In the genomic region with DNA sequence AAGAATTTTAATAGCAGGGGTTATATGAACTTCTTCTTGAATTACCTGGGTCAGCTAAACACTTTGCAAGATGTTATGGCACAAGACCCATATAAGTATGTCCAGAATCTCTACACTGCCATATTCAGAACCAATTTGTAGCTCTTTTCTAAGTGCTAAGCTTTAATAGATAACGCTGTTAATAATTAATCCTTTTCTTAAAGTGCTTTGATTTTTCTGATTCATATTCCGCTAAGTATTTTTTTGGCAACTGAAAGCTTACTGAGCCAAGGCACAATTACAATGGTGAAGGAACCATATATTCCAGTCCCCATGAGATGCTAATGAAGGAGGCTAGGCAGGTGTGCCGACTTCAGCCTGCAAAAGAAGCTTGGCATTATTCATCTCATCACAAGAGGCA, we compare ENCODE assay signal across 24 cellular contexts. TPM values are rescaled to one million over a fixed set of nuclear protein-coding genes. Genes with fewer than 3 reads are reported as not detected.
DNase-seq lines count a peak whose midpoint lies in the region; ATAC-seq and TF ChIP-seq lines count a peak whose summit lies in the region.
"Had no signal": no experiment of that assay in that cellular context is flagged by ENCODE, and none has a peak within 500 bp of the region (broad histone marks: within the 10 kb centered on the region; RNA-seq: fewer than 3 reads in every experiment).

No MANE protein-coding gene starts in this region.

- H3K4me3 ChIP-seq in mammary epithelial cell (replicated peaks in 1 of 3; ENCODE audit: insufficient read depth in 1 of 3, low read depth in 2 of 3, low read length in 3 of 3), result no peak overlapping the region
- no peak overlapping the region for H3K4me3 ChIP-seq in breast epithelium
- H3K4me3 ChIP-seq in left lung, result no peak overlapping the region
- H3K4me3 ChIP-seq in stomach, result no peak overlapping the region
- H3K4me3 ChIP-seq in vagina, result no peak overlapping the region
- H3K4me3 ChIP-seq: GM12878, MG63 had no signal

- dilution Hi-C loops in mammary epithelial cell (cut with HindIII; ENCODE audit: low sequenced_read_pairs), result no loop called here

- no peaks in the 10 kb centered on the region for H3K27me3 ChIP-seq in mammary epithelial cell (ENCODE audit: insufficient read depth, low read length)
- no peaks in the 10 kb centered on the region for H3K27me3 ChIP-seq in breast epithelium
- no peaks in the 10 kb centered on the region for H3K27me3 ChIP-seq in left lung
- no peaks in the 10 kb centered on the region for H3K27me3 ChIP-seq in stomach
- no peaks in the 10 kb centered on the region for H3K27me3 ChIP-seq in vagina

- peak; percentile 24 for ATAC-seq in left lung
- ATAC-seq: GM12878 had no signal

- BruUV-seq in mammary epithelial cell (replicated peaks; lab: Mats Ljungman, UMichigan), result no TSS peak

- H3K36me3 ChIP-seq in mammary epithelial cell (ENCODE audit: insufficient read depth, low read length), result no peaks in the 10 kb centered on the region
- H3K36me3 ChIP-seq in breast epithelium, result no peaks in the 10 kb centered on the region
- H3K36me3 ChIP-seq in left lung, result no peaks in the 10 kb centered on the region
- H3K36me3 ChIP-seq in stomach, result no peaks in the 10 kb centered on the region
- H3K36me3 ChIP-seq in vagina, result no peaks in the 10 kb centered on the region
- H3K36me3 ChIP-seq: MG63 had no signal

- H3K4me2 ChIP-seq in mammary epithelial cell (ENCODE audit: insufficient read depth, low read depth, low read length), result peak overlapping the region; percentile 66

- TF ChIP-seq EP300 in stomach (IDR thresholded peaks at IDR 0.05), result no peak

- no peak overlapping the region for H2AFZ ChIP-seq in mammary epithelial cell (ENCODE audit: low read depth, low read length)
- H2AFZ ChIP-seq: PC-9 had no signal

- H3K4me1 ChIP-seq in mammary epithelial cell (ENCODE audit: insufficient read depth, low read length) (peaks cover 9% of the 10 kb centered on the region), breast epithelium (peaks cover 0 to 6% of the 10 kb centered on the region in 2 donors), left lung (peaks cover 0 to 5% of the 10 kb centered on the region in 2 donors), stomach (peaks cover 17 to 33% (median 23%) of the 10 kb centered on the region in 4 donors), vagina (peaks cover 15% of the 10 kb centered on the region)

- no peaks in the 10 kb centered on the region for H3K79me2 ChIP-seq in mammary epithelial cell (ENCODE audit: insufficient read depth, low read length)

- H3K27ac ChIP-seq in mammary epithelial cell (ENCODE audit: insufficient read depth, low read depth, low read length), result no peak overlapping the region
- H3K27ac ChIP-seq in breast epithelium, result no peak overlapping the region
- no peak overlapping the region for H3K27ac ChIP-seq in left lung
- peak overlapping the region in 4 of 5 donors; percentile 1 to 77 (median 68) for H3K27ac ChIP-seq in stomach
- H3K27ac ChIP-seq in vagina, result no peak overlapping the region
- H3K27ac ChIP-seq: 22Rv1, PC-9 had no signal

- in situ Hi-C loops in mammary epithelial cell (cut with MboI; ENCODE audit: low sequenced_read_pairs in 2 of 2), result no loop called here

- DNase-seq in mammary epithelial cell (no peak), breast epithelium (ENCODE audit: low spot score in 2 of 2) (no peak), left lung (no peak), stomach (no peak), HK-2 (ENCODE audit: unreplicated experiment) (no peak), vagina (ENCODE audit: extremely low spot score in 2 of 2) (no peak), Kasumi-1 (lab: John Stamatoyannopoulos, UW) (no peak)
- DNase-seq: CD8-positive, alpha-beta memory T cell; DMS 273 treated with DMSO at 0.1 percent for 48 hours; DMS79; GDM1; KBM-7; MG63; NCI-H1105 treated with DMSO at 0.1 percent for 48 hours; NCI-H146; NCI-H1930; NCI-H2107; NCI-H446; NCI-H524 treated with DMSO at 0.1 percent for 48 hours; NCI-H774; SHP77 had no signal

- H4K20me1 ChIP-seq in mammary epithelial cell (ENCODE audit: insufficient read depth, low read length), result no peaks in the 10 kb centered on the region

- no peak overlapping the region for H3K9ac ChIP-seq in mammary epithelial cell (ENCODE audit: insufficient read depth, low read length)

- H3K9me3 ChIP-seq in mammary epithelial cell (replicated peaks; ENCODE audit: insufficient read depth, low read length) (no peaks in the 10 kb centered on the region), breast epithelium (no peaks in the 10 kb centered on the region), left lung (no peaks in the 10 kb centered on the region), stomach (no peaks in the 10 kb centered on the region), vagina (no peaks in the 10 kb centered on the region)

- TF ChIP-seq CTCF in mammary epithelial cell (conservative IDR thresholded peaks at IDR 0.05 in 1 of 2, IDR thresholded peaks at IDR 0.05 in 1 of 2; ENCODE audit: extremely low read depth in 1 of 2, insufficient read depth in 1 of 2, low read depth in 1 of 2, low read length in 2 of 2) (no peak), breast epithelium (IDR thresholded peaks at IDR 0.05) (no peak), left lung (IDR thresholded peaks at IDR 0.05) (no peak), stomach (IDR thresholded peaks at IDR 0.05) (no peak), vagina (IDR thresholded peaks at IDR 0.05) (no peak)

- TF ChIP-seq POLR2A in breast epithelium (IDR thresholded peaks at IDR 0.05), result no peak
- TF ChIP-seq POLR2A in stomach (IDR thresholded peaks at IDR 0.05), result no peak
- no peak for TF ChIP-seq POLR2A in vagina (IDR thresholded peaks at IDR 0.05)

- intact Hi-C loops in mammary epithelial cell (cut with micrococcal nuclease), result no loop called here
- intact Hi-C loops in breast epithelium (cut with DNase I; ENCODE audit: low total_unique reads), result no loop called here
- intact Hi-C loops in left lung (cut with DNase I), result no loop called here
- intact Hi-C loops in stomach (cut with DNase I; ENCODE audit: low total_unique reads), result no loop called here
- intact Hi-C loops in vagina (cut with DNase I), result no loop called here

- WGBS in mammary epithelial cell (ENCODE audit: low coverage, missing lambda C conversion rate), result 100% methylated on average over 3 of the region's 3 CpGs
- 36 to 64% (median 53%) methylated on average over 3 of the region's 3 CpGs for WGBS in stomach, 5 donors

- CTCF ChIA-PET in mammary epithelial cell (lab: Charles Lee; ENCODE audit: low non-redundant PET), result no interaction called here

RNA-seq across cellular contexts. Expression of gene TRIB2, which starts 33.0 kb away (rescaled TPM):
- total RNA-seq in mammary epithelial cell (10 to 100 TPM in 1 of 2 donors, 1 to 10 TPM in 1; 9.0 to 30.7 TPM), breast epithelium (10 to 100 TPM; 17.6 to 62.9 (median 49.6) TPM), left lung (10 to 100 TPM; 36.4 to 39.7 TPM), stomach (100 to 1,000 TPM in 2 of 5 donors, 10 to 100 TPM in 2, 1 to 10 TPM in 1; 6.4 to 226 (median 91.0) TPM), vagina (64.8 TPM)
- polyA plus RNA-seq in mammary epithelial cell (10.9 TPM), stomach (10 to 100 TPM; 26.4 to 33.6 (median 29.8) TPM)
- polyA minus RNA-seq in mammary epithelial cell, result 45.0 TPM

Comparison
In these comparisons a context has a peak if more than half of its experiments do, and no peak if none do; other contexts are left out.
1. H3K27ac ChIP-seq: peak in stomach (4 of 5); none in mammary epithelial cell (single experiment), breast epithelium (0 of 2), left lung (0 of 2) and vagina (single experiment).